8 cellular contexts compared by ENCODE assay signal in the genomic region with DNA sequence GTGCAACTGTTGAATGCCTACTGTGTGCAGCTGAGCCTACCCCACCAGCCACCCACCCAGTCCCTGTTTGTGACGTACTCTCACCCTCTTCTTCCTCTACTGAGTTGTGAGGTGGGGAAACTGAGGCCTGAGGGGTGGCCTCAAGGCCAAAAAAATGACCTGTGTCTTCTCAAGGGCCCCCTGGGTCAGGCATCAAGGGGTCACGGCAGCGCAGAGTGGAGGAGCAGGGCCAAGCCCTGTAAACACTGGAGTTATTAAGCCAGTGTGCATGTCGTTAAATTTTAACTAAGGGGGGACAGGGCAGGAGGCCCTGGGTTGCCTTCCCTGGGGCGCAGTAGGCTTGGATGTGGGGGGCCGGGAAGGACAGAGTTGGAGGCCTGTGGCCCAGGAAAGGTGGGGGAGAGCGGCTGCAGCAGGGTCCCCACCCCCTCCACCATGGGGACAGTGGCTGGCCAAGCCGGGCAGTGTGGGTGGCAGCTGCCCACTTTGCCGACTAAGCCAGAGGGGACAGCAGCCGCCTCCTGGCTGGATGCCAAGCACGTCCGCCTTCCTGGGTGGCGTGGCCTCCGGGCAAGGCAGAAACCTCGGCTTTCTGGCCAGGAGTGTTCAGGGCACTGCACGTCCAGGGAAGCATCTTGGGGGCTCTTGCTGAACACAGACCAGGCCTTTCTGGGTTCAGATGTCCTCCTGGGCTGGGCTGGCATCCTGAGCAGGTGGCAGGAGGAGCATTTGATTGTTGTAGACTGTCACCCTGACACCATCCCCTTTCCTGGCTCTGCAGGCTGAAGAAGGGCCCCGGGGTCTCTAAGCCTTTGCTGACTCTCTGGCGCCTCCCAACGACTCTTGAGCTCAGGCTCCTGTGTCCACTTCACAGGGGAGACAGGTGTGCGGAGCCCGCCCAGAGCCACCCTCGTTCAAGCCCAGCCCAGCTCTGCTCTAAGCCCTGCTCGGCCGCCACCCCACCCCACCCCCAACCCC. TPM values are rescaled to one million over a fixed set of nuclear protein-coding genes. Genes with fewer than 3 reads are reported as not detected.
DNase-seq lines count a peak whose midpoint lies in the region; ATAC-seq, FAIRE-seq and TF ChIP-seq lines count a peak whose summit lies in the region.
"Had no signal": no experiment of that assay in that cellular context is flagged by ENCODE, and none has a peak within 500 bp of the region (broad histone marks: within the 10 kb centered on the region; RNA-seq: fewer than 3 reads in every experiment).

No MANE protein-coding gene starts in this region.

- peak; percentile 48 for DNase-seq in EH (ENCODE audit: low read depth)
- DNase-seq in Karpas-422: peak; percentile 87
- DNase-seq in RCC 7860 (ENCODE audit: low spot score): peak; percentile 63
- DNase-seq in fibroblast of pulmonary artery (ENCODE audit: low read depth): no peak
- peak; percentile 63 for DNase-seq in progenitor cell of endocrine pancreas (ENCODE audit: low spot score, unreplicated experiment)
- DNase-seq in T-helper 9 cell: no peak

- no peaks in the 10 kb centered on the region for H3K9me2 ChIP-seq in Karpas-422 (replicated peaks; ENCODE audit: insufficient read depth, low read length)

- H3K27me3 ChIP-seq in Karpas-422 (ENCODE audit: low read length): no peaks in the 10 kb centered on the region

- H4K20me1 ChIP-seq in Karpas-422 (ENCODE audit: insufficient read depth, low read depth, low read length): no peaks in the 10 kb centered on the region

- H3K4me1 Mint-ChIP-seq in progenitor cell of endocrine pancreas (ENCODE audit: low read depth): peaks cover 4% of the 10 kb centered on the region

- H3K4me1 ChIP-seq in Karpas-422 (ENCODE audit: low read length): no peaks in the 10 kb centered on the region

- H3K9me3 ChIP-seq in Karpas-422 (ENCODE audit: low read length): no peaks in the 10 kb centered on the region

- no peaks in the 10 kb centered on the region for H3K79me2 ChIP-seq in Karpas-422 (ENCODE audit: low read length)

- peak overlapping the region; percentile 79 for H3K4me3 Mint-ChIP-seq in progenitor cell of endocrine pancreas (ENCODE audit: low read depth)

- H3K9ac ChIP-seq in Karpas-422 (ENCODE audit: low read length): no peak overlapping the region

- H2AFZ ChIP-seq in Karpas-422 (ENCODE audit: low read length): no peak overlapping the region

- no peak overlapping the region for H3K4me2 ChIP-seq in Karpas-422 (ENCODE audit: low read depth, low read length, poor library complexity, severe bottlenecking)

- H3K9me3 Mint-ChIP-seq in progenitor cell of endocrine pancreas (ENCODE audit: low read depth): no peaks in the 10 kb centered on the region

- H3K27me3 Mint-ChIP-seq in progenitor cell of endocrine pancreas: peaks cover 3% of the 10 kb centered on the region

- TF ChIP-seq CTCF in fibroblast of pulmonary artery (IDR thresholded peaks at IDR 0.05; ENCODE audit: low read length, missing control alignments): peak; percentile 28
- TF ChIP-seq CTCF in progenitor cell of endocrine pancreas (IDR thresholded peaks at IDR 0.05; ENCODE audit: unreplicated experiment): peak; percentile 66

- H3K36me3 ChIP-seq in Karpas-422 (ENCODE audit: insufficient read depth, low read length): no peaks in the 10 kb centered on the region

- no peak for ATAC-seq in GM21447 (IDR thresholded peaks at IDR 0.05; ENCODE audit: unreplicated experiment)

- peak overlapping the region; percentile 71 for H3K27ac Mint-ChIP-seq in progenitor cell of endocrine pancreas

- no peak overlapping the region for H3K27ac ChIP-seq in Karpas-422 (ENCODE audit: low read length)

- H3K4me3 ChIP-seq in Karpas-422 (ENCODE audit: low read length): no peak overlapping the region
- no peak overlapping the region for H3K4me3 ChIP-seq in fibroblast of pulmonary artery (replicated peaks; ENCODE audit: low read depth, low read length)

- peak; percentile 24 for FAIRE-seq in RCC 7860 (lab: Jason Lieb, UNC)
- FAIRE-seq: TTC549 had no signal

- peaks cover 6% of the 10 kb centered on the region for H3K36me3 Mint-ChIP-seq in progenitor cell of endocrine pancreas (ENCODE audit: insufficient read depth)

RNA-seq across cellular contexts. Expression of gene SLC29A4, which starts 1.9 kb away (rescaled TPM):
- not detected in 2 replicates for total RNA-seq in Karpas-422 (2014; rRNA removed; shearing (Covaris generic); ENCODE audit: low replicate concordance)
- total RNA-seq in progenitor cell of endocrine pancreas: 108 and 120 TPM in 2 replicates

Comparison
In these comparisons a context has a peak if more than half of its experiments do, and no peak if none do; other contexts are left out.
1. DNase-seq: peak in EH (single experiment), Karpas-422 (single experiment), RCC 7860 (single experiment) and progenitor cell of endocrine pancreas (single experiment); none in fibroblast of pulmonary artery (single experiment) and T-helper 9 cell (single experiment).
2. RNA of gene SLC29A4, which starts 1.9 kb away (total RNA-seq): 108 to 120 TPM in progenitor cell of endocrine pancreas; not detected in Karpas-422; every median in the first group is over 100 times any median in the second.